8 cellular contexts compared by ENCODE assay signal in genomic region chr4:139454111-139454600, GRCh38. TPM values are rescaled to one million over a fixed set of nuclear protein-coding genes. Genes with fewer than 3 reads are reported as not detected.
DNase-seq lines count a peak whose midpoint lies in the region; ATAC-seq and TF ChIP-seq lines count a peak whose summit lies in the region.

RAB33B (plus strand) TSS chr4:139454121; CDS start chr4:139454196, 75 bp downstream.

- POLR2A ChIA-PET in RWPE1 (lab: Yijun Ruan, JAX; ENCODE audit: low non-redundant PET) = interaction anchor here (0.6 kb wide), 1 partner anchor 83 kb away, joined by 14 read pairs; no protein-coding TSS in a partner anchor

- H3K4me1 Mint-ChIP-seq in T-helper 1 cell treated with Interleukin-12 subunit alpha and Interleukin-12 subunit beta and Interleukin-4 antibody, amounts not matched to agents 30 μg/mL and 1 μg/mL, for 36 hours (ENCODE audit: low read depth) = peaks cover 41% of the 10 kb centered on the region
- H3K4me1 Mint-ChIP-seq in naive B cell = peaks cover 44 to 63% (median 61%) of the 10 kb centered on the region in 3 donors

- no peak for TF ChIP-seq CTCF in RWPE1 (conservative IDR thresholded peaks at IDR 0.05; ENCODE audit: low read depth)

- H3K27me3 Mint-ChIP-seq in T-helper 1 cell treated with Interleukin-12 subunit alpha and Interleukin-12 subunit beta and Interleukin-4 antibody, amounts not matched to agents 30 μg/mL and 1 μg/mL, for 36 hours (ENCODE audit: low read depth) = no peaks in the 10 kb centered on the region
- no peaks in the 10 kb centered on the region for H3K27me3 Mint-ChIP-seq in naive B cell

- H3K36me3 Mint-ChIP-seq in T-helper 1 cell treated with Interleukin-12 subunit alpha and Interleukin-12 subunit beta and Interleukin-4 antibody, amounts not matched to agents 30 μg/mL and 1 μg/mL, for 36 hours (ENCODE audit: low read depth) = peaks cover 7% of the 10 kb centered on the region
- H3K36me3 Mint-ChIP-seq in naive B cell = peaks cover 0 to 10% of the 10 kb centered on the region in 2 donors

- ATAC-seq in HG02623 (IDR thresholded peaks at IDR 0.05; ENCODE audit: unreplicated experiment) (peak; percentile 0), naive B cell (ENCODE audit: low read depth in 2 of 2) (no peak), GM21367 (IDR thresholded peaks at IDR 0.05; ENCODE audit: unreplicated experiment) (no peak), HG02970 (IDR thresholded peaks at IDR 0.05; ENCODE audit: low FRiP score, unreplicated experiment) (no peak)

- H3K4me3 Mint-ChIP-seq in T-helper 1 cell treated with Interleukin-12 subunit alpha and Interleukin-12 subunit beta and Interleukin-4 antibody, amounts not matched to agents 30 μg/mL and 1 μg/mL, for 36 hours = peak within 1 kb of the TSS; percentile 98
- peak within 1 kb of the TSS; percentile 85 to 100 (median 96) for H3K4me3 Mint-ChIP-seq in naive B cell

- H3K27ac ChIP-seq in RWPE1 = peak within 1 kb of the TSS; percentile 99

- in situ Hi-C loops in endometrial microvascular endothelial cells (cut with HindIII; ENCODE audit: inconsistent ontology term, low pct_unique_long_range_greater_than_20kb, low sequenced_read_pairs) = no loop called here

- DNase-seq in T-helper 1 cell (no peak), RWPE1 (ENCODE audit: low spot score) (peak; percentile 43), naive B cell (no peak)

- peak within 1 kb of the TSS; percentile 100 for H3K27ac Mint-ChIP-seq in T-helper 1 cell treated with Interleukin-12 subunit alpha and Interleukin-12 subunit beta and Interleukin-4 antibody, amounts not matched to agents 30 μg/mL and 1 μg/mL, for 36 hours
- H3K27ac Mint-ChIP-seq in naive B cell = peak within 1 kb of the TSS; percentile 97 to 100 (median 99)

- H3K9me3 Mint-ChIP-seq in T-helper 1 cell treated with Interleukin-12 subunit alpha and Interleukin-12 subunit beta and Interleukin-4 antibody, amounts not matched to agents 30 μg/mL and 1 μg/mL, for 36 hours = no peaks in the 10 kb centered on the region
- no peaks in the 10 kb centered on the region for H3K9me3 Mint-ChIP-seq in naive B cell

- CTCF ChIA-PET in RWPE1 (lab: Yijun Ruan, JAX) = interaction anchor here (0.6 kb wide), 1 partner anchor 270 kb away, joined by 3 read pairs; no protein-coding TSS in a partner anchor

RNA-seq across cellular contexts. Expression of gene RAB33B, which starts in this region (rescaled TPM):
- 13.6 TPM for total RNA-seq in endometrial microvascular endothelial cells (ENCODE audit: inconsistent ontology term)
- polyA plus RNA-seq in naive B cell (ENCODE audit: low read depth in 6 of 6) = 10 to 100 TPM in 5 of 6 donors, 1 to 10 TPM in 1; 7.8 to 15.3 (median 12.8) TPM
